ENCODE assay signal across 43 cellular contexts in the genomic region with DNA sequence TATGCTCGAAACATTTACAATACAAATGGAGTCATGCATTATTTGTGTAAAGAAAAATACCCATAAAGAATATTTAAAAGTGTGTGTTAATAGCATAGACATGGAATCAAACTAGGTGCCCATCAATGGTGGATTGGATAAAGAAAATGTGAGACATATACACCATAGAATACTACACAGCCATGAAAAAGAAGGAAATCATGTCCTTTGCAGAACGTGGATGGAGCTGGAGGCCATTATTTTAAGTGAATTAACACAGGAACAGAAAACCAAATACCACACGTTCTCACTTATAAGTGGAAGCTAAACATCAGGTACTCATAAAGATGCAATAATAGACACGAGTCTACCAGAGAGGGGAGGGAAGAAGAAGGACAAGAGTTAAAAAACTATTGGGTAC. TPM values are rescaled to one million over a fixed set of nuclear protein-coding genes. Genes with fewer than 3 reads are reported as not detected.
"Had no signal": no experiment of that assay in that cellular context is flagged by ENCODE, and none has a peak within 500 bp of the region (broad histone marks: within the 10 kb centered on the region; RNA-seq: fewer than 3 reads in every experiment).

No MANE protein-coding gene starts in this region.

- FAIRE-seq: astrocyte, bronchial epithelial cell had no signal

- H3K27me3 ChIP-seq: adrenal gland, ascending aorta had no signal

- H3K27ac ChIP-seq: adrenal gland, ascending aorta, body of pancreas, brain microvascular endothelial cell, breast epithelium, cardiac muscle cell had no signal

- DNase-seq: activated effector memory CD4-positive, alpha-beta T cell treated with anti-CD3 and anti-CD28 coated beads, Interleukin-2, amount 50 U/mL, for 16 hours; activated effector memory CD4-positive, alpha-beta T cell treated with Interleukin-2 at 50 U/mL for 16 hours; activated gamma-delta T cell; activated gamma-delta T cell treated with Interleukin-2 at 50 U/mL for 16 hours; activated naive CD4-positive, alpha-beta T cell; activated naive CD4-positive, alpha-beta T cell treated with anti-CD3 and anti-CD28 coated beads for 36 hours; activated naive CD4-positive, alpha-beta T cell treated with anti-CD3 and anti-CD28 coated beads, Interleukin-2, amount 10 ng/mL, durations not matched to agents 7 days and 5 days; activated naive CD4-positive, alpha-beta T cell treated with anti-CD3 and anti-CD28 coated beads, Interleukin-2, amount 50 U/mL, for 16 hours; activated naive CD4-positive, alpha-beta T cell treated with Interleukin-2 at 50 U/mL for 16 hours; activated naive CD8-positive, alpha-beta T cell treated with anti-CD3 and anti-CD28 coated beads for 36 hours; activated naive CD8-positive, alpha-beta T cell treated with anti-CD3 and anti-CD28 coated beads, Interleukin-2, amount 10 ng/mL, durations not matched to agents 7 days and 5 days; activated naive CD8-positive, alpha-beta T cell treated with anti-CD3 and anti-CD28 coated beads, Interleukin-2, amount 50 U/mL, for 24 hours; activated T-cell treated with anti-CD3 and anti-CD28 coated beads, Interleukin-2, amount 50 U/mL, for 1 hour; activated T-cell treated with anti-CD3 and anti-CD28 coated beads, Interleukin-2, amount 50 U/mL, for 24 hours; activated T-cell treated with anti-CD3 and anti-CD28 coated beads, Interleukin-2, amount 50 U/mL, for 4 hours; activated T-cell treated with anti-CD3 and anti-CD28 coated beads, Interleukin-2, amount 50 U/mL, for 48 hours; activated T-cell treated with anti-CD3 and anti-CD28 coated beads, Interleukin-2, amount 50 U/mL, for 72 hours; adrenal gland; amygdala; anterior cingulate cortex; aorta; body of pancreas; caudate nucleus; central memory CD4-positive, alpha-beta T cell; cerebellar nuclear complex had no signal

- H3K4me3 Mint-ChIP-seq: activated naive CD4-positive, alpha-beta T cell treated with anti-CD3 and anti-CD28 coated beads for 36 hours; activated naive CD4-positive, alpha-beta T cell treated with anti-CD3 and anti-CD28 coated beads, Interleukin-2, amount 10 ng/mL, durations not matched to agents 7 days and 5 days; activated naive CD4-positive, alpha-beta T cell treated with anti-CD3 and anti-CD28 coated beads, Interleukin-2, amount 50 U/mL, for 24 hours; activated naive CD8-positive, alpha-beta T cell; activated naive CD8-positive, alpha-beta T cell treated with anti-CD3 and anti-CD28 coated beads for 36 hours; activated naive CD8-positive, alpha-beta T cell treated with anti-CD3 and anti-CD28 coated beads, Interleukin-2, amount 10 ng/mL, durations not matched to agents 7 days and 5 days; activated naive CD8-positive, alpha-beta T cell treated with anti-CD3 and anti-CD28 coated beads, Interleukin-2, amount 50 U/mL, for 24 hours; activated T-cell treated with anti-CD3 and anti-CD28 coated beads, Interleukin-2, amount 50 U/mL, for 24 hours; activated T-cell treated with anti-CD3 and anti-CD28 coated beads, Interleukin-2, amount 50 U/mL, for 4 hours; activated T-cell treated with anti-CD3 and anti-CD28 coated beads, Interleukin-2, amount 50 U/mL, for 72 hours; activated T-helper 1 cell treated with anti-CD3 and anti-CD28 coated beads, Interleukin-12 subunit alpha, Interleukin-12 subunit beta, Interleukin-2, Interleukin-4 antibody, amounts not matched to agents 30 ng/mL and 10 ng/mL and 1 ng/mL, durations not matched to agents 14 hours and 24 hours and 36 hours; activated T-helper 17 cell treated with anti-CD3 and anti-CD28 coated beads, Interleukin-2, amount 50 U/mL, for 72 hours; brain; central memory CD8-positive, alpha-beta T cell had no signal

- ATAC-seq: activated naive CD4-positive, alpha-beta T cell treated with anti-CD3 and anti-CD28 coated beads, Interleukin-2, amount 50 U/mL, for 72 hours; activated naive CD8-positive, alpha-beta T cell treated with anti-CD3 and anti-CD28 coated beads, Interleukin-2, amount 50 U/mL, for 24 hours; activated T-cell treated with anti-CD3 and anti-CD28 coated beads, Interleukin-2, amount 50 U/mL, for 4 hours; activated T-cell treated with anti-CD3 and anti-CD28 coated beads, Interleukin-2, amount 50 U/mL, for 72 hours; activated T-helper 17 cell treated with anti-CD3 and anti-CD28 coated beads, Interleukin-2, amount 50 U/mL, for 72 hours; body of pancreas had no signal

- H3K4me1 Mint-ChIP-seq: activated naive CD4-positive, alpha-beta T cell treated with anti-CD3 and anti-CD28 coated beads, Interleukin-2, amount 10 ng/mL, durations not matched to agents 7 days and 5 days; activated T-helper 17 cell treated with anti-CD3 and anti-CD28 coated beads, Interleukin-2, amount 50 U/mL, for 72 hours; central memory CD8-positive, alpha-beta T cell had no signal

- H3K9me3 ChIP-seq: adrenal gland had no signal

- H3K27ac Mint-ChIP-seq: activated naive CD4-positive, alpha-beta T cell treated with anti-CD3 and anti-CD28 coated beads for 36 hours; activated naive CD4-positive, alpha-beta T cell treated with anti-CD3 and anti-CD28 coated beads, Interleukin-2, amount 10 ng/mL, durations not matched to agents 7 days and 5 days; activated naive CD4-positive, alpha-beta T cell treated with anti-CD3 and anti-CD28 coated beads, Interleukin-2, amount 50 U/mL, for 24 hours; activated naive CD4-positive, alpha-beta T cell treated with anti-CD3 and anti-CD28 coated beads, Interleukin-2, amount 50 U/mL, for 72 hours; activated naive CD8-positive, alpha-beta T cell; activated naive CD8-positive, alpha-beta T cell treated with anti-CD3 and anti-CD28 coated beads for 36 hours; activated naive CD8-positive, alpha-beta T cell treated with anti-CD3 and anti-CD28 coated beads, Interleukin-2, amount 10 ng/mL, durations not matched to agents 7 days and 5 days; activated naive CD8-positive, alpha-beta T cell treated with anti-CD3 and anti-CD28 coated beads, Interleukin-2, amount 50 U/mL, for 24 hours; activated T-cell treated with anti-CD3 and anti-CD28 coated beads, Interleukin-2, amount 50 U/mL, for 24 hours; activated T-cell treated with anti-CD3 and anti-CD28 coated beads, Interleukin-2, amount 50 U/mL, for 72 hours; activated T-helper 1 cell treated with anti-CD3 and anti-CD28 coated beads, Interleukin-12 subunit alpha, Interleukin-12 subunit beta, Interleukin-2, Interleukin-4 antibody, amounts not matched to agents 30 ng/mL and 10 ng/mL and 1 ng/mL, durations not matched to agents 14 hours and 24 hours and 36 hours; activated T-helper 17 cell treated with anti-CD3 and anti-CD28 coated beads, Interleukin-2, amount 50 U/mL, for 72 hours; activated T-helper 2 cell treated with anti-CD3 and anti-CD28 coated beads, Interferon-gamma antibody, Interleukin-2, Interleukin-4, amounts not matched to agents 10 μg/mL and 5 μg/mL and 100 μg/mL, durations not matched to agents 14 hours and 24 hours and 36 hours; brain had no signal

- H3K36me3 ChIP-seq: adrenal gland, ascending aorta, brain microvascular endothelial cell, breast epithelium, cardiac muscle cell had no signal

- H3K9me3 Mint-ChIP-seq: activated naive CD4-positive, alpha-beta T cell treated with anti-CD3 and anti-CD28 coated beads, Interleukin-2, amount 10 ng/mL, durations not matched to agents 7 days and 5 days; activated T-helper 1 cell treated with anti-CD3 and anti-CD28 coated beads, Interleukin-12 subunit alpha, Interleukin-12 subunit beta, Interleukin-2, Interleukin-4 antibody, amounts not matched to agents 30 ng/mL and 10 ng/mL and 1 ng/mL, durations not matched to agents 14 hours and 24 hours and 36 hours; activated T-helper 2 cell treated with anti-CD3 and anti-CD28 coated beads, Interferon-gamma antibody, Interleukin-2, Interleukin-4, amounts not matched to agents 10 μg/mL and 5 μg/mL and 100 μg/mL, durations not matched to agents 14 hours and 24 hours and 36 hours had no signal

- H3K4me3 ChIP-seq: adrenal gland, ascending aorta, body of pancreas, breast epithelium, cardiac muscle cell had no signal

- H3K36me3 Mint-ChIP-seq: activated naive CD4-positive, alpha-beta T cell treated with anti-CD3 and anti-CD28 coated beads, Interleukin-2, amount 10 ng/mL, durations not matched to agents 7 days and 5 days; brain had no signal

- H3K4me1 ChIP-seq: adrenal gland, ascending aorta, body of pancreas, breast epithelium had no signal

RNA-seq across cellular contexts. Expression of gene SMIM23, which starts 22.8 kb away (rescaled TPM):
- total RNA-seq: activated naive CD4-positive, alpha-beta T cell treated with anti-CD3 and anti-CD28 coated beads for 36 hours; activated naive CD4-positive, alpha-beta T cell treated with anti-CD3 and anti-CD28 coated beads, Interleukin-2, amount 50 U/mL, for 72 hours; activated naive CD8-positive, alpha-beta T cell treated with anti-CD3 and anti-CD28 coated beads for 36 hours; activated naive CD8-positive, alpha-beta T cell treated with anti-CD3 and anti-CD28 coated beads, Interleukin-2, amount 10 ng/mL, durations not matched to agents 7 days and 5 days; activated T-cell treated with anti-CD3 and anti-CD28 coated beads, Interleukin-2, amount 50 U/mL, for 4 hours; activated T-cell treated with anti-CD3 and anti-CD28 coated beads, Interleukin-2, amount 50 U/mL, for 72 hours; activated T-helper 1 cell treated with anti-CD3 and anti-CD28 coated beads, Interleukin-12 subunit alpha, Interleukin-12 subunit beta, Interleukin-2, Interleukin-4 antibody, amounts not matched to agents 30 ng/mL and 10 ng/mL and 1 ng/mL, durations not matched to agents 14 hours and 24 hours and 36 hours; activated T-helper 17 cell treated with anti-CD3 and anti-CD28 coated beads, Interleukin-2, amount 50 U/mL, for 72 hours; activated T-helper 2 cell treated with anti-CD3 and anti-CD28 coated beads, Interferon-gamma antibody, Interleukin-2, Interleukin-4, amounts not matched to agents 10 μg/mL and 5 μg/mL and 100 μg/mL, durations not matched to agents 14 hours and 24 hours and 36 hours; adrenal gland; aorta; ascending aorta; astrocyte; body of pancreas; breast epithelium; bronchial epithelial cell; cardiac muscle cell; cardiac septum; cerebellum; chondrocyte had no signal
- polyA plus RNA-seq: adipose tissue, adrenal gland, aorta, cardiac muscle cell had no signal
